ENCODE assay signal across 9 cellular contexts in genomic region chr19:23799321-23799720, GRCh38. TPM values are rescaled to one million over a fixed set of nuclear protein-coding genes. Genes with fewer than 3 reads are reported as not detected.
A peak's percentile ranks its signal among the peaks of the same experiment; 100 is the strongest.
DNase-seq lines count a peak whose midpoint lies in the region; ATAC-seq and TF ChIP-seq lines count a peak whose summit lies in the region.
"Had no signal": no experiment of that assay in that cellular context is flagged by ENCODE, and none has a peak within 500 bp of the region (broad histone marks: within the 10 kb centered on the region; RNA-seq: fewer than 3 reads in every experiment).

No MANE protein-coding gene starts in this region.

- ATAC-seq in HG02623 (IDR thresholded peaks at IDR 0.05; ENCODE audit: unreplicated experiment) = no peak

- no peak overlapping the region for H3K27ac Mint-ChIP-seq in activated T-helper 1 cell treated with anti-CD3 and anti-CD28 coated beads, Interleukin-12 subunit alpha, Interleukin-12 subunit beta, Interleukin-2, Interleukin-4 antibody, amounts not matched to agents 30 ng/mL and 10 ng/mL and 1 ng/mL, durations not matched to agents 14 hours and 24 hours and 36 hours
- H3K27ac Mint-ChIP-seq in progenitor cell of endocrine pancreas = peak overlapping the region; percentile 79

- intact Hi-C loops in activated T-helper 1 cell treated with anti-CD3 and anti-CD28 coated beads, Interleukin-12 subunit alpha, Interleukin-12 subunit beta, Interleukin-2, Interleukin-4 antibody, amounts not matched to agents 30 ng/mL and 10 ng/mL and 1 ng/mL, durations not matched to agents 14 hours and 24 hours and 36 hours (cut with micrococcal nuclease) = no loop called here

- H3K4me1 Mint-ChIP-seq in activated T-helper 1 cell treated with anti-CD3 and anti-CD28 coated beads, Interleukin-12 subunit alpha, Interleukin-12 subunit beta, Interleukin-2, Interleukin-4 antibody, amounts not matched to agents 30 ng/mL and 10 ng/mL and 1 ng/mL, durations not matched to agents 14 hours and 24 hours and 36 hours (ENCODE audit: low read depth) = peaks cover 13% of the 10 kb centered on the region
- peaks cover 8% of the 10 kb centered on the region for H3K4me1 Mint-ChIP-seq in progenitor cell of endocrine pancreas (ENCODE audit: low read depth)

- H3K9me3 Mint-ChIP-seq in activated T-helper 1 cell treated with anti-CD3 and anti-CD28 coated beads, Interleukin-12 subunit alpha, Interleukin-12 subunit beta, Interleukin-2, Interleukin-4 antibody, amounts not matched to agents 30 ng/mL and 10 ng/mL and 1 ng/mL, durations not matched to agents 14 hours and 24 hours and 36 hours = peaks cover 21% of the 10 kb centered on the region
- peaks cover 13% of the 10 kb centered on the region for H3K9me3 Mint-ChIP-seq in progenitor cell of endocrine pancreas (ENCODE audit: low read depth)

- TF ChIP-seq CTCF in progenitor cell of endocrine pancreas (IDR thresholded peaks at IDR 0.05; ENCODE audit: unreplicated experiment) = no peak

- H3K27me3 Mint-ChIP-seq in activated T-helper 1 cell treated with anti-CD3 and anti-CD28 coated beads, Interleukin-12 subunit alpha, Interleukin-12 subunit beta, Interleukin-2, Interleukin-4 antibody, amounts not matched to agents 30 ng/mL and 10 ng/mL and 1 ng/mL, durations not matched to agents 14 hours and 24 hours and 36 hours (ENCODE audit: insufficient read depth) = no peaks in the 10 kb centered on the region
- no peaks in the 10 kb centered on the region for H3K27me3 Mint-ChIP-seq in progenitor cell of endocrine pancreas

- peaks cover 3% of the 10 kb centered on the region for H3K36me3 Mint-ChIP-seq in activated T-helper 1 cell treated with anti-CD3 and anti-CD28 coated beads, Interleukin-12 subunit alpha, Interleukin-12 subunit beta, Interleukin-2, Interleukin-4 antibody, amounts not matched to agents 30 ng/mL and 10 ng/mL and 1 ng/mL, durations not matched to agents 14 hours and 24 hours and 36 hours (ENCODE audit: low read depth)
- H3K36me3 Mint-ChIP-seq in progenitor cell of endocrine pancreas (ENCODE audit: insufficient read depth) = peaks cover 24% of the 10 kb centered on the region

- peak overlapping the region; percentile 73 for H3K4me3 Mint-ChIP-seq in activated T-helper 1 cell treated with anti-CD3 and anti-CD28 coated beads, Interleukin-12 subunit alpha, Interleukin-12 subunit beta, Interleukin-2, Interleukin-4 antibody, amounts not matched to agents 30 ng/mL and 10 ng/mL and 1 ng/mL, durations not matched to agents 14 hours and 24 hours and 36 hours
- H3K4me3 Mint-ChIP-seq in progenitor cell of endocrine pancreas (ENCODE audit: low read depth) = no peak overlapping the region

- DNase-seq in activated naive CD4-positive, alpha-beta T cell treated with Interleukin-2 at 50 U/mL for 16 hours = peak; percentile 4
- DNase-seq in activated naive CD4-positive, alpha-beta T cell treated with anti-CD3 and anti-CD28 coated beads, Interleukin-2, amount 50 U/mL, for 16 hours = no peak
- peak; percentile 45 for DNase-seq in NCI-H2029 treated with DMSO at 0.1 percent for 48 hours (lab: John Stamatoyannopoulos, UW)
- DNase-seq in activated T-helper 1 cell treated with anti-CD3 and anti-CD28 coated beads, Interleukin-12 subunit alpha, Interleukin-12 subunit beta, Interleukin-2, Interleukin-4 antibody, amounts not matched to agents 30 ng/mL and 10 ng/mL and 1 ng/mL, durations not matched to agents 14 hours and 24 hours and 36 hours (ENCODE audit: low spot score) = peak; percentile 19
- no peak for DNase-seq in progenitor cell of endocrine pancreas (ENCODE audit: low spot score, unreplicated experiment)
- no peak for DNase-seq in NCI-H748 (lab: John Stamatoyannopoulos, UW; ENCODE audit: unreplicated experiment)
- no peak for DNase-seq in GM19238 (ENCODE audit: insufficient read length, low spot score)
- DNase-seq: GM23248 had no signal

RNA-seq across cellular contexts. Expression of gene ZNF681, which starts 40.6 kb away (rescaled TPM):
- 3.0 and 3.3 TPM in 2 replicates for total RNA-seq in activated T-helper 1 cell treated with anti-CD3 and anti-CD28 coated beads, Interleukin-12 subunit alpha, Interleukin-12 subunit beta, Interleukin-2, Interleukin-4 antibody, amounts not matched to agents 30 ng/mL and 10 ng/mL and 1 ng/mL, durations not matched to agents 14 hours and 24 hours and 36 hours
- 10.2 and 11.5 TPM in 2 replicates for total RNA-seq in progenitor cell of endocrine pancreas

Comparison
In these comparisons a context has a peak if more than half of its experiments do, and no peak if none do; other contexts are left out.
1. DNase-seq: peak in activated naive CD4-positive, alpha-beta T cell treated with Interleukin-2 at 50 U/mL for 16 hours (single experiment), NCI-H2029 treated with DMSO at 0.1 percent for 48 hours (single experiment) and activated T-helper 1 cell treated with anti-CD3 and anti-CD28 coated beads, Interleukin-12 subunit alpha, Interleukin-12 subunit beta, Interleukin-2, Interleukin-4 antibody, amounts not matched to agents 30 ng/mL and 10 ng/mL and 1 ng/mL, durations not matched to agents 14 hours and 24 hours and 36 hours (single experiment); none in activated naive CD4-positive, alpha-beta T cell treated with anti-CD3 and anti-CD28 coated beads, Interleukin-2, amount 50 U/mL, for 16 hours (single experiment), progenitor cell of endocrine pancreas (single experiment), NCI-H748 (single experiment) and GM19238 (single experiment).